20 cellular contexts compared by ENCODE assay signal in genomic region chr15:35379972-35380371, GRCh38.
"Had no signal": no experiment of that assay in that cellular context is flagged by ENCODE, and none has a peak within 500 bp of the region (broad histone marks: within the 10 kb centered on the region; RNA-seq: fewer than 3 reads in every experiment).

No MANE protein-coding gene starts in this region.

- H3K4me1 ChIP-seq: left ventricle myocardium inferior, prostate gland, right atrium auricular region, tibial artery had no signal

- H3K36me3 ChIP-seq: neutrophil, ovary, prostate gland, right atrium auricular region had no signal

- H3K4me3 ChIP-seq: left ventricle myocardium inferior, ovary, prostate gland, right atrium auricular region, tibial artery had no signal

- DNase-seq: activated B cell treated with CpG ODN at 0.5 μM for 24 hours; activated CD4-positive, alpha-beta T cell treated with anti-CD3 and anti-CD28 coated beads for 36 hours; activated CD4-positive, alpha-beta T cell treated with anti-CD3 and anti-CD28 coated beads, Interleukin-2, amount 50 U/mL, for 4 hours; activated CD8-positive, alpha-beta memory T cell treated with anti-CD3 and anti-CD28 coated beads, Interleukin-2, amount 50 U/mL, for 48 hours; activated naive CD4-positive, alpha-beta T cell treated with Interleukin-2 at 50 U/mL for 16 hours; activated naive CD8-positive, alpha-beta T cell treated with anti-CD3 and anti-CD28 coated beads for 36 hours; activated T-cell treated with anti-CD3 and anti-CD28 coated beads, Interleukin-2, amount 50 U/mL, for 4 hours; cerebellar nuclear complex; cortex of kidney; foreskin melanocyte; left ventricle myocardium inferior; ovary; stimulated activated CD4-positive, alpha-beta T cell treated with anti-CD3 and anti-CD28 coated beads, Interleukin-12 subunit alpha, Interleukin-12 subunit beta, amount 100 ng/mL, for 4 hours; substantia nigra; T1000; tibial artery had no signal

- H3K27ac ChIP-seq: left ventricle myocardium inferior, neutrophil, ovary, prostate gland, right atrium auricular region, tibial artery had no signal

- H3K27me3 ChIP-seq: neutrophil, ovary, right atrium auricular region, tibial artery had no signal

- ATAC-seq: activated CD4-positive, alpha-beta T cell treated with anti-CD3 and anti-CD28 coated beads for 36 hours; activated T-cell treated with anti-CD3 and anti-CD28 coated beads, Interleukin-2, amount 50 U/mL, for 4 hours; natural killer cell treated with Interleukin-12 subunit alpha and Interleukin-12 subunit beta and Interleukin-15 and Interleukin-18, amount 100 ng/mL, for 72 hours had no signal

- H3K9me3 ChIP-seq: neutrophil, ovary, prostate gland, right atrium auricular region, tibial artery had no signal
